In the genomic region with DNA sequence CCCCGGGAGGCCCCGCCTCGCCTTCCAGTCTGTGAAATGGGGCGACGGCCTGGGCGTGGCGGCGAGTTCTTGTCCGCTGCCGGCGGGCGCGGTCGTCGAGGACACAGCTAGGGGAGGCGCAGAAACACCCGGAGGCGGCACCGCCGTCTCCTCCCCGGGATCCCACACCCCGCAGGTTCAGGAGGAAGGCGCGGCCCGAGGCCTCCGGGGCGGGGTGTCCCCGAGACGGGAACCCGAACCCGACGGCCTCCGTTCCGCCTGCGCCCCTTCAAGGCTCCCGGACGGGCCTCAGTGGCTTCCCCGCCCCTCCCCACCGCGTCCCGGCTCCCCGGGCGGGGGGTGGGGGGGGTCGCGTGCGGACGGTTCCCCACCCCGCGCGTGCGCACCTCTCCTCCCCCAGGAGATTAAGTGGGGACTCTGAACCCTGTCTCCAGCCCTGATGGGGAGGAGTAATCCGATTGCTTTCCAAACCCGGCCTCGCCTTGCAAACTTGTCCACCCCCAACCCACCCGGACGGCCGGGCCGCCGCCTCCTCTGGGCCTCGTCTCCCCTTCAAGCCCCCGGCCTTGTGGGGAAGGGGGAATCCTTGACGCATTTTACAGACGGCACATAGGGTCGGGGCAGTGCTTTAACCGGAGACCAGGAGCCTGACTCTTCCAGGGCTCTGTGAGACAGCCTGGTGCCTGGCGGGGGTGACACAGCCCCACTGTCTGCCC, we compare ENCODE assay signal across 8 cellular contexts. TPM values are rescaled to one million over a fixed set of nuclear protein-coding genes. Genes with fewer than 3 reads are reported as not detected.
A peak's percentile ranks its signal among the peaks of the same experiment; 100 is the strongest.
DNase-seq lines count a peak whose midpoint lies in the region; ATAC-seq and TF ChIP-seq lines count a peak whose summit lies in the region.

No MANE protein-coding gene starts in this region.

- 26% methylated on average over 22 of the region's 66 CpGs; no CpG with 5 or more reads in 1 of the 2 donors for WGBS in transverse colon (ENCODE audit: low coverage in 1 of 2), 2 donors

- TF ChIP-seq CTCF in right atrium auricular region (IDR thresholded peaks at IDR 0.05) (no peak), transverse colon (IDR thresholded peaks at IDR 0.05) (no peak)

- H3K27ac ChIP-seq in right atrium auricular region (no peak overlapping the region), transverse colon (peak overlapping the region; percentile 28 to 51 (median 41))

- peak; percentile 22 for TF ChIP-seq POLR2A in transverse colon (IDR thresholded peaks at IDR 0.05)

- in situ Hi-C loops in transverse colon (cut with MboI; ENCODE audit: low pct_ligation_motif_present in 1 of 4, low pct_unique_long_range_greater_than_20kb in 1 of 4, low sequenced_read_pairs in 3 of 4), result no loop called here

- DNase-seq in Right ventricle myocardium superior (no peak), right atrium auricular region (ENCODE audit: low spot score) (no peak), transverse colon (peak; percentile 78), NCI-H774 (lab: John Stamatoyannopoulos, UW) (no peak), NCI-H1105 (lab: John Stamatoyannopoulos, UW) (no peak), kidney glomerular epithelial cell (lab: John Stamatoyannopoulos, UW) (no peak)

- peaks cover 17% of the 10 kb centered on the region for H3K27me3 Mint-ChIP-seq in activated T-helper 17 cell treated with anti-CD3 and anti-CD28 coated beads, Interleukin-2, amount 50 U/mL, for 72 hours

- H3K27ac Mint-ChIP-seq in activated T-helper 17 cell treated with anti-CD3 and anti-CD28 coated beads, Interleukin-2, amount 50 U/mL, for 72 hours, result no peak overlapping the region

- H3K9me3 ChIP-seq in right atrium auricular region (no peaks in the 10 kb centered on the region), iPS-18c (ENCODE audit: control insufficient read depth, insufficient read depth, low read length) (no peaks in the 10 kb centered on the region), transverse colon (no peaks in the 10 kb centered on the region)

- H3K4me3 Mint-ChIP-seq in activated T-helper 17 cell treated with anti-CD3 and anti-CD28 coated beads, Interleukin-2, amount 50 U/mL, for 72 hours, result peak overlapping the region; percentile 51

- no peaks in the 10 kb centered on the region for H3K36me3 ChIP-seq in right atrium auricular region
- no peaks in the 10 kb centered on the region for H3K36me3 ChIP-seq in transverse colon

- no peaks in the 10 kb centered on the region for H3K9me3 Mint-ChIP-seq in activated T-helper 17 cell treated with anti-CD3 and anti-CD28 coated beads, Interleukin-2, amount 50 U/mL, for 72 hours

- TF ChIP-seq EP300 in transverse colon (IDR thresholded peaks at IDR 0.05; ENCODE audit: low read depth), result no peak

- H3K4me1 ChIP-seq in right atrium auricular region, result peaks cover 0 to 21% of the 10 kb centered on the region in 2 donors
- H3K4me1 ChIP-seq in transverse colon, result peaks cover 7 to 23% (median 19%) of the 10 kb centered on the region in 4 donors

- intact Hi-C loops in Right ventricle myocardium superior (cut with DNase I) (no loop called here), transverse colon (cut with DNase I; ENCODE audit: low total_unique reads) (no loop called here)

- peak overlapping the region in 1 of 2 donors; percentile 30 for H3K4me3 ChIP-seq in right atrium auricular region
- H3K4me3 ChIP-seq in iPS-18c (ENCODE audit: insufficient read depth, low read depth, low read length), result peak overlapping the region; percentile 47; the same call in 1 of the 2 replicates
- peak overlapping the region in 3 of 4 donors; percentile 15 to 36 (median 29) for H3K4me3 ChIP-seq in transverse colon

- peak; percentile 48 for ATAC-seq in Right ventricle myocardium superior (ENCODE audit: poor library complexity)
- ATAC-seq in activated T-helper 17 cell treated with anti-CD3 and anti-CD28 coated beads, Interleukin-2, amount 50 U/mL, for 72 hours (replicated peaks), result peak; percentile 73

- no peaks in the 10 kb centered on the region for H3K4me1 Mint-ChIP-seq in activated T-helper 17 cell treated with anti-CD3 and anti-CD28 coated beads, Interleukin-2, amount 50 U/mL, for 72 hours

- H3K27me3 ChIP-seq in right atrium auricular region, result peaks cover 0 to 14% of the 10 kb centered on the region in 2 donors
- peaks cover 19% of the 10 kb centered on the region for H3K27me3 ChIP-seq in transverse colon

- no peaks in the 10 kb centered on the region for H3K36me3 Mint-ChIP-seq in activated T-helper 17 cell treated with anti-CD3 and anti-CD28 coated beads, Interleukin-2, amount 50 U/mL, for 72 hours (ENCODE audit: low read depth)

RNA-seq across cellular contexts. Expression of gene ANKRD9, which starts 35.3 kb away (rescaled TPM):
- total RNA-seq in Right ventricle myocardium superior (159 TPM), right atrium auricular region (100 to 1,000 TPM; 144 to 158 TPM), transverse colon (100 to 1,000 TPM; 171 to 504 (median 319) TPM)
- 1 to 10 TPM; 6.0 to 6.9 TPM for total RNA-seq in activated T-helper 17 cell treated with anti-CD3 and anti-CD28 coated beads, Interleukin-2, amount 50 U/mL, for 72 hours

RNA-seq across cellular contexts. Expression of gene RCOR1, which starts 47.5 kb away (rescaled TPM):
- total RNA-seq in Right ventricle myocardium superior (10.8 TPM), right atrium auricular region (1 to 10 TPM; 8.4 to 8.7 TPM), transverse colon (10 to 100 TPM; 15.7 to 31.0 (median 25.8) TPM)
- total RNA-seq in activated T-helper 17 cell treated with anti-CD3 and anti-CD28 coated beads, Interleukin-2, amount 50 U/mL, for 72 hours, result 10 to 100 TPM; 16.4 to 23.6 TPM

Comparison
In these comparisons a context has a peak if more than half of its experiments do, and no peak if none do; other contexts are left out.
1. H3K27ac ChIP-seq: peak in transverse colon (4 of 4); none in right atrium auricular region (0 of 2).
2. RNA of gene ANKRD9, which starts 35.3 kb away (total RNA-seq): 171 to 504 TPM in transverse colon, 159 TPM in Right ventricle myocardium superior (single experiment) and 144 to 158 TPM in right atrium auricular region; 6.0 to 6.9 TPM in activated T-helper 17 cell treated with anti-CD3 and anti-CD28 coated beads, Interleukin-2, amount 50 U/mL, for 72 hours; every median in the first group is over 10 times any median in the second.